In the genomic region with DNA sequence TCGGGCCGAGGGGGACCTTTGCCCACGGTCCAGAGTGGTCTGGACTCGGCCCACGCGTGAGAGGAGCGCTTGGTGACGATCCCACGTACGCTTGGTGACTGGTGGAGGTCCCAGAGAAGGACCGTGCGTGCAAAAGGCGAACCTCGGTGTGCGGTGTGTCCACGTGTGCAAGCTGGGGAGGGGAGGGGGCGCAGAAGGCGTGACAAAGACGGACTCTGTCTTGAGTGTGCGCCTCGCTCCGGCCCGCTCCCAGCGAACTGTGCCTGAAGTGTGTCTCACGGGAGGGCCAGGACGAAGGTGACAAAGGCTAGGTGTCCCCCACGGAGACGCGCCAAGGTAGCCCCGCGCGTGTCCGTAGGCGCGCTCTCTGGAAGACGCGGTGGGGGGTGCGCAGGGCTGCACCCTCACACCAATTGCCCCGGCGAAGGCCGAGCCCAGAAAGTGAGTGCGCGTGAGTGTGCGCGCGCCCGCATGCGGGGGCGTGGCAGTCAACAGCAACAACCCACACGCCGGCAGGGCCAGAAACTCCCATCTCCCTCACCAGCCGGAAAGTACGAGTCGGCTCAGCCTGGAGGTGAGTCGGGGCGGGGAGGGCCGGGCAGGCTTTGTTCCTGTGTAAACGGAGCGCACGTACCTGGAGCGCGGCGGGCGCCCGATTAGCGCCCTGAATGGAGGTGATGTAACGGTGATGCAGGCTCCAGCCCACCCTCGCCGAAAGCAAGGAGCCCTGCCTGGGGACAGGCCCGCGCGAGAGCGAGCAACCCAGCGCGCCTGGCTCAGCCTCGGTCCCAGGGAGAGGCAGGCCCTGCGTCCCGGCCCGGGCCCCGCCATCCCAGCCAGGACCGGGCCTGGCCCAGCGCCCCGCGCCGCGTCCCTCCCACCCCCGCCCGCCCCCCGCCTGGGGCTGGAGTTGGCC, we compare ENCODE assay signal across 1 cellular context.
TF ChIP-seq lines count a peak whose summit lies in the region.

A gene with protein sequence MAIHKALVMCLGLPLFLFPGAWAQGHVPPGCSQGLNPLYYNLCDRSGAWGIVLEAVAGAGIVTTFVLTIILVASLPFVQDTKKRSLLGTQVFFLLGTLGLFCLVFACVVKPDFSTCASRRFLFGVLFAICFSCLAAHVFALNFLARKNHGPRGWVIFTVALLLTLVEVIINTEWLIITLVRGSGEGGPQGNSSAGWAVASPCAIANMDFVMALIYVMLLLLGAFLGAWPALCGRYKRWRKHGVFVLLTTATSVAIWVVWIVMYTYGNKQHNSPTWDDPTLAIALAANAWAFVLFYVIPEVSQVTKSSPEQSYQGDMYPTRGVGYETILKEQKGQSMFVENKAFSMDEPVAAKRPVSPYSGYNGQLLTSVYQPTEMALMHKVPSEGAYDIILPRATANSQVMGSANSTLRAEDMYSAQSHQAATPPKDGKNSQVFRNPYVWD (plus strand): TSS at position 521 of the 916 bp plus-strand sequence. CDS start 7,689 bp downstream, outside the sequence.

TF ChIP-seq in GM23338, 12 proteins besides CTCF, POLR2A, EP300 and RAD21:
- TF ChIP-seq, protein P1, sequence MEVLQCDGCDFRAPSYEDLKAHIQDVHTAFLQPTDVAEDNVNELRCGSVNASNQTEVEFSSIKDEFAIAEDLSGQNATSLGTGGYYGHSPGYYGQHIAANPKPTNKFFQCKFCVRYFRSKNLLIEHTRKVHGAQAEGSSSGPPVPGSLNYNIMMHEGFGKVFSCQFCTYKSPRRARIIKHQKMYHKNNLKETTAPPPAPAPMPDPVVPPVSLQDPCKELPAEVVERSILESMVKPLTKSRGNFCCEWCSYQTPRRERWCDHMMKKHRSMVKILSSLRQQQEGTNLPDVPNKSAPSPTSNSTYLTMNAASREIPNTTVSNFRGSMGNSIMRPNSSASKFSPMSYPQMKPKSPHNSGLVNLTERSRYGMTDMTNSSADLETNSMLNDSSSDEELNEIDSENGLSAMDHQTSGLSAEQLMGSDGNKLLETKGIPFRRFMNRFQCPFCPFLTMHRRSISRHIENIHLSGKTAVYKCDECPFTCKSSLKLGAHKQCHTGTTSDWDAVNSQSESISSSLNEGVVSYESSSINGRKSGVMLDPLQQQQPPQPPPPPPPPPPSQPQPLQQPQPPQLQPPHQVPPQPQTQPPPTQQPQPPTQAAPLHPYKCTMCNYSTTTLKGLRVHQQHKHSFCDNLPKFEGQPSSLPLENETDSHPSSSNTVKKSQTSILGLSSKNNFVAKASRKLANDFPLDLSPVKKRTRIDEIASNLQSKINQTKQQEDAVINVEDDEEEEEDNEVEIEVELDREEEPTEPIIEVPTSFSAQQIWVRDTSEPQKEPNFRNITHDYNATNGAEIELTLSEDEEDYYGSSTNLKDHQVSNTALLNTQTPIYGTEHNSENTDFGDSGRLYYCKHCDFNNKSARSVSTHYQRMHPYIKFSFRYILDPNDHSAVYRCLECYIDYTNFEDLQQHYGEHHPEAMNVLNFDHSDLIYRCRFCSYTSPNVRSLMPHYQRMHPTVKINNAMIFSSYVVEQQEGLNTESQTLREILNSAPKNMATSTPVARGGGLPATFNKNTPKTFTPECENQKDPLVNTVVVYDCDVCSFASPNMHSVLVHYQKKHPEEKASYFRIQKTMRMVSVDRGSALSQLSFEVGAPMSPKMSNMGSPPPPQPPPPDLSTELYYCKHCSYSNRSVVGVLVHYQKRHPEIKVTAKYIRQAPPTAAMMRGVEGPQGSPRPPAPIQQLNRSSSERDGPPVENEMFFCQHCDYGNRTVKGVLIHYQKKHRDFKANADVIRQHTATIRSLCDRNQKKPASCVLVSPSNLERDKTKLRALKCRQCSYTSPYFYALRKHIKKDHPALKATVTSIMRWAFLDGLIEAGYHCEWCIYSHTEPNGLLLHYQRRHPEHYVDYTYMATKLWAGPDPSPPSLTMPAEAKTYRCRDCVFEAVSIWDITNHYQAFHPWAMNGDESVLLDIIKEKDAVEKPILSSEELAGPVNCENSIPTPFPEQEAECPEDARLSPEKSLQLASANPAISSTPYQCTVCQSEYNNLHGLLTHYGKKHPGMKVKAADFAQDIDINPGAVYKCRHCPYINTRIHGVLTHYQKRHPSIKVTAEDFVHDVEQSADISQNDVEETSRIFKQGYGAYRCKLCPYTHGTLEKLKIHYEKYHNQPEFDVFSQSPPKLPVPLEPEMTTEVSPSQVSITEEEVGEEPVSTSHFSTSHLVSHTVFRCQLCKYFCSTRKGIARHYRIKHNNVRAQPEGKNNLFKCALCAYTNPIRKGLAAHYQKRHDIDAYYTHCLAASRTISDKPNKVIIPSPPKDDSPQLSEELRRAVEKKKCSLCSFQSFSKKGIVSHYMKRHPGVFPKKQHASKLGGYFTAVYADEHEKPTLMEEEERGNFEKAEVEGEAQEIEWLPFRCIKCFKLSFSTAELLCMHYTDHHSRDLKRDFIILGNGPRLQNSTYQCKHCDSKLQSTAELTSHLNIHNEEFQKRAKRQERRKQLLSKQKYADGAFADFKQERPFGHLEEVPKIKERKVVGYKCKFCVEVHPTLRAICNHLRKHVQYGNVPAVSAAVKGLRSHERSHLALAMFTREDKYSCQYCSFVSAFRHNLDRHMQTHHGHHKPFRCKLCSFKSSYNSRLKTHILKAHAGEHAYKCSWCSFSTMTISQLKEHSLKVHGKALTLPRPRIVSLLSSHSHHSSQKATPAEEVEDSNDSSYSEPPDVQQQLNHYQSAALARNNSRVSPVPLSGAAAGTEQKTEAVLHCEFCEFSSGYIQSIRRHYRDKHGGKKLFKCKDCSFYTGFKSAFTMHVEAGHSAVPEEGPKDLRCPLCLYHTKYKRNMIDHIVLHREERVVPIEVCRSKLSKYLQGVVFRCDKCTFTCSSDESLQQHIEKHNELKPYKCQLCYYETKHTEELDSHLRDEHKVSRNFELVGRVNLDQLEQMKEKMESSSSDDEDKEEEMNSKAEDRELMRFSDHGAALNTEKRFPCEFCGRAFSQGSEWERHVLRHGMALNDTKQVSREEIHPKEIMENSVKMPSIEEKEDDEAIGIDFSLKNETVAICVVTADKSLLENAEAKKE (CRISPR knock-in tag; IDR thresholded peaks at IDR 0.05), result no peak
- TF ChIP-seq, protein P2, sequence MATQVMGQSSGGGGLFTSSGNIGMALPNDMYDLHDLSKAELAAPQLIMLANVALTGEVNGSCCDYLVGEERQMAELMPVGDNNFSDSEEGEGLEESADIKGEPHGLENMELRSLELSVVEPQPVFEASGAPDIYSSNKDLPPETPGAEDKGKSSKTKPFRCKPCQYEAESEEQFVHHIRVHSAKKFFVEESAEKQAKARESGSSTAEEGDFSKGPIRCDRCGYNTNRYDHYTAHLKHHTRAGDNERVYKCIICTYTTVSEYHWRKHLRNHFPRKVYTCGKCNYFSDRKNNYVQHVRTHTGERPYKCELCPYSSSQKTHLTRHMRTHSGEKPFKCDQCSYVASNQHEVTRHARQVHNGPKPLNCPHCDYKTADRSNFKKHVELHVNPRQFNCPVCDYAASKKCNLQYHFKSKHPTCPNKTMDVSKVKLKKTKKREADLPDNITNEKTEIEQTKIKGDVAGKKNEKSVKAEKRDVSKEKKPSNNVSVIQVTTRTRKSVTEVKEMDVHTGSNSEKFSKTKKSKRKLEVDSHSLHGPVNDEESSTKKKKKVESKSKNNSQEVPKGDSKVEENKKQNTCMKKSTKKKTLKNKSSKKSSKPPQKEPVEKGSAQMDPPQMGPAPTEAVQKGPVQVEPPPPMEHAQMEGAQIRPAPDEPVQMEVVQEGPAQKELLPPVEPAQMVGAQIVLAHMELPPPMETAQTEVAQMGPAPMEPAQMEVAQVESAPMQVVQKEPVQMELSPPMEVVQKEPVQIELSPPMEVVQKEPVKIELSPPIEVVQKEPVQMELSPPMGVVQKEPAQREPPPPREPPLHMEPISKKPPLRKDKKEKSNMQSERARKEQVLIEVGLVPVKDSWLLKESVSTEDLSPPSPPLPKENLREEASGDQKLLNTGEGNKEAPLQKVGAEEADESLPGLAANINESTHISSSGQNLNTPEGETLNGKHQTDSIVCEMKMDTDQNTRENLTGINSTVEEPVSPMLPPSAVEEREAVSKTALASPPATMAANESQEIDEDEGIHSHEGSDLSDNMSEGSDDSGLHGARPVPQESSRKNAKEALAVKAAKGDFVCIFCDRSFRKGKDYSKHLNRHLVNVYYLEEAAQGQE (IDR thresholded peaks at IDR 0.05; ENCODE audit: unreplicated experiment), result no peak
- TF ChIP-seq POLR2AphosphoS5 (IDR thresholded peaks at IDR 0.05; ENCODE audit: low read depth) (peak; percentile 59; the same call in 1 of the 2 replicates), STAT1 (IDR thresholded peaks at IDR 0.05; ENCODE audit: unreplicated experiment) (no peak)
- TF ChIP-seq, protein P3, sequence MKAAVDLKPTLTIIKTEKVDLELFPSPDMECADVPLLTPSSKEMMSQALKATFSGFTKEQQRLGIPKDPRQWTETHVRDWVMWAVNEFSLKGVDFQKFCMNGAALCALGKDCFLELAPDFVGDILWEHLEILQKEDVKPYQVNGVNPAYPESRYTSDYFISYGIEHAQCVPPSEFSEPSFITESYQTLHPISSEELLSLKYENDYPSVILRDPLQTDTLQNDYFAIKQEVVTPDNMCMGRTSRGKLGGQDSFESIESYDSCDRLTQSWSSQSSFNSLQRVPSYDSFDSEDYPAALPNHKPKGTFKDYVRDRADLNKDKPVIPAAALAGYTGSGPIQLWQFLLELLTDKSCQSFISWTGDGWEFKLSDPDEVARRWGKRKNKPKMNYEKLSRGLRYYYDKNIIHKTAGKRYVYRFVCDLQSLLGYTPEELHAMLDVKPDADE (IDR thresholded peaks at IDR 0.05), result no peak
